ENCODE assay signal across 7 cellular contexts in the genomic region with DNA sequence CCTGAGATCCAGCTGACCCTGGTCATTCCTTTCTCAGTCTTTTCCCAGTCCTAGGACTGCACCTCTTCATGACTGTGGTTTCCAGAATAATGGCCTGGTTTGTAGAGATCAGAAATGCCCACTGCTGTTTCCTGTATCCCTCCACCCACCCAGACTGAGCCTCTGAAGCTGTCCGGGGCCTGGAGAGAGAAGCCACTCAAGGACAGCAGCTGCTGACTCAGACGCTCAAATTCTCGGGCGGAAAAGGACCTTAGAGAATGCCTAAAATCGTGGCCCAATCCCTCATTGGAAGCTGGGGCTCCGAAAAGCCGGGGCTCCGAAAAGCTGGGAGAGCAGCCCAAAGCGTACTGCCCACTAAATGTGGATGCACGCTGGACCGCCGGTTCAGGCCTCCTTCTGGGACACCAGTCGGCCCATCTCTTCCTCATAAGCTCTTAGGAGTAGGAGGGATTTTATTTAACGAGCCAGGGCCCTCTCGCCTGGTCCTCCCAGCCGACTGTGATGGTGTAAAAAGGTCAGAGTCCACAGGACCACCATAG. TPM values are rescaled to one million over a fixed set of nuclear protein-coding genes. Genes with fewer than 3 reads are reported as not detected.
DNase-seq lines count a peak whose midpoint lies in the region; ATAC-seq and TF ChIP-seq lines count a peak whose summit lies in the region.

No MANE protein-coding gene starts in this region.

- H3K27me3 Mint-ChIP-seq in CD4-positive, alpha-beta T cell: no peaks in the 10 kb centered on the region

- no peaks in the 10 kb centered on the region for H3K9me3 Mint-ChIP-seq in CD4-positive, alpha-beta T cell

- no peaks in the 10 kb centered on the region for H3K79me2 ChIP-seq in osteoblast (ENCODE audit: insufficient read depth, low read length)

- H3K36me3 Mint-ChIP-seq in CD4-positive, alpha-beta T cell (ENCODE audit: low read depth): no peaks in the 10 kb centered on the region

- POLR2A ChIA-PET in CD4-positive, alpha-beta T cell (lab: Charles Lee): interaction anchor here (0.6 to 8.8 kb wide), 10 partner anchors 8 to 292 kb away, joined by 3 to 318 read pairs (median 4); partner anchors contain the start of genes AMIGO1, ATXN7L2, CYB561D1 and GNAI3

- peak overlapping the region; percentile 35 for H3K27ac Mint-ChIP-seq in CD4-positive, alpha-beta T cell

- TF ChIP-seq CTCF in CD4-positive, alpha-beta T cell (IDR thresholded peaks at IDR 0.05): no peak
- no peak for TF ChIP-seq CTCF in adrenal gland (IDR thresholded peaks at IDR 0.05)
- TF ChIP-seq CTCF in osteoblast (IDR thresholded peaks at IDR 0.05; ENCODE audit: extremely low read depth, low read depth, low read length): no peak

- 25 to 30% (median 28%) methylated on average over 7 to 16 of the region's 16 CpGs; no CpG with 5 or more reads in 1 of the 4 donors for WGBS in adrenal gland, 4 donors

- H3K36me3 ChIP-seq in adrenal gland (replicated peaks in 1 of 2) (no peaks in the 10 kb centered on the region), osteoblast (ENCODE audit: insufficient read depth, low read length) (no peaks in the 10 kb centered on the region)

- CTCF ChIA-PET in CD4-positive, alpha-beta T cell (lab: Charles Lee): interaction anchor here (0.8 to 10.3 kb wide), 23 partner anchors 9 to 419 kb away, joined by 3 to 474 read pairs (median 7); partner anchors contain the start of genes AMIGO1, ATXN7L2, CYB561D1 and GNAI3

- DNase-seq in CD4-positive, alpha-beta T cell: no peak
- DNase-seq in EH (ENCODE audit: low read depth) (peak; percentile 25), adrenal gland (peak; percentile 60 to 79 (median 77)), osteoblast (ENCODE audit: insufficient read length, low spot score, missing footprints) (peak; percentile 25), NCI-H345 treated with DMSO at 0.1 percent for 48 hours (lab: John Stamatoyannopoulos, UW; ENCODE audit: unreplicated experiment) (no peak)

- peaks cover 14 to 27% of the 10 kb centered on the region in 2 donors for H3K4me1 ChIP-seq in adrenal gland (replicated peaks in 1 of 2)
- H3K4me1 ChIP-seq in osteoblast (ENCODE audit: insufficient read depth, low read length): peaks cover 10% of the 10 kb centered on the region

- H3K4me3 Mint-ChIP-seq in CD4-positive, alpha-beta T cell: peak overlapping the region; percentile 84

- H2AFZ ChIP-seq in osteoblast (ENCODE audit: low read length): peak overlapping the region; percentile 91

- intact Hi-C loops in CD4-positive, alpha-beta T cell (cut with DNase I, micrococcal nuclease): loop anchor here (1.0 to 5.0 kb wide), 11 partner anchors 15 to 705 kb away; partner anchors contain the start of genes PSMA5 (in 2 of the 2) and CYB561D1 (in 1 of the 2)
- intact Hi-C loops in adrenal gland (cut with DNase I): loop anchor here (1.0 to 10.0 kb wide), 4 partner anchors 21 to 257 kb away; partner anchors contain the start of gene PSMA5 (in 1 of the 2)

- H3K9me3 ChIP-seq in CD4-positive, alpha-beta T cell (ENCODE audit: control insufficient read depth, low read length): no peaks in the 10 kb centered on the region
- H3K9me3 ChIP-seq in adrenal gland (replicated peaks in 1 of 3) (no peaks in the 10 kb centered on the region), osteoblast (ENCODE audit: low read depth, low read length) (no peaks in the 10 kb centered on the region)

- H3K27me3 ChIP-seq in CD4-positive, alpha-beta T cell (ENCODE audit: control insufficient read depth, insufficient read depth, low read length): no peaks in the 10 kb centered on the region
- no peaks in the 10 kb centered on the region for H3K27me3 ChIP-seq in adrenal gland
- H3K27me3 ChIP-seq in osteoblast (ENCODE audit: insufficient read depth, low read length): peaks cover 6% of the 10 kb centered on the region

- no peaks in the 10 kb centered on the region for H4K20me1 ChIP-seq in osteoblast (ENCODE audit: insufficient read depth, low read length)

- H3K4me3 ChIP-seq in adrenal gland (peak overlapping the region in 1 of 4 donors; percentile 39), osteoblast (ENCODE audit: insufficient read depth, low read length) (peak overlapping the region; percentile 60)

- H3K27ac ChIP-seq in CD4-positive, alpha-beta T cell (ENCODE audit: low read depth, low read length): no peak overlapping the region
- H3K27ac ChIP-seq in adrenal gland (peak overlapping the region in 4 of 5 donors; percentile 44 to 81 (median 72)), osteoblast (ENCODE audit: low read depth, low read length) (no peak overlapping the region)

- no peak for ATAC-seq in CD4-positive, alpha-beta T cell (ENCODE audit: poor library complexity)
- no peak for ATAC-seq in GM18861 (IDR thresholded peaks at IDR 0.05; ENCODE audit: unreplicated experiment)
- ATAC-seq in HG03432 (IDR thresholded peaks at IDR 0.05; ENCODE audit: unreplicated experiment): no peak

- peak in 1 of 2 donors; percentile 31 for TF ChIP-seq POLR2A in adrenal gland (IDR thresholded peaks at IDR 0.05)

- peak overlapping the region; percentile 82 for H3K4me2 ChIP-seq in osteoblast (ENCODE audit: insufficient read depth, low read length)

- H3K4me1 Mint-ChIP-seq in CD4-positive, alpha-beta T cell (ENCODE audit: low read depth): peaks cover 35% of the 10 kb centered on the region

RNA-seq across cellular contexts. Expression of gene GPR61, which starts 7.8 kb away (rescaled TPM):
- total RNA-seq in CD4-positive, alpha-beta T cell: under 1 TPM; 0.53 to 0.85 TPM
- total RNA-seq in adrenal gland (1 to 10 TPM in 1 of 8 donors, under 1 TPM in 5, not detected in 2; 0.11 to 2.1 (median 0.52) TPM), osteoblast (not detected in 2 replicates)
- polyA plus RNA-seq in adrenal gland: 1 to 10 TPM in 1 of 3 donors, under 1 TPM in 2; 0.57 to 1.2 (median 0.88) TPM

RNA-seq across cellular contexts. Expression of gene GNAI3, which starts 16.5 kb away (rescaled TPM):
- 1 to 10 TPM; 5.1 to 5.4 TPM for total RNA-seq in CD4-positive, alpha-beta T cell
- 1 to 10 TPM; 2.8 to 6.3 (median 5.6) TPM for total RNA-seq in adrenal gland
- polyA plus RNA-seq in adrenal gland: 1 to 10 TPM; 1.6 to 7.7 (median 2.2) TPM
- total RNA-seq in osteoblast: 14.1 and 15.0 TPM in 2 replicates

RNA-seq across cellular contexts. Expression of gene AMIGO1, which starts 22.4 kb away (rescaled TPM):
- total RNA-seq in CD4-positive, alpha-beta T cell: 10 to 100 TPM; 16.9 TPM
- total RNA-seq in adrenal gland (10 to 100 TPM; 19.8 to 27.9 (median 24.5) TPM), osteoblast (2.1 and 2.5 TPM in 2 replicates)
- polyA plus RNA-seq in adrenal gland: 10 to 100 TPM in 1 of 3 donors, 1 to 10 TPM in 2; 3.8 to 20.7 (median 4.7) TPM

RNA-seq across cellular contexts. Expression of gene CYB561D1, which starts 38.0 kb away (rescaled TPM):
- total RNA-seq in CD4-positive, alpha-beta T cell: 10 to 100 TPM; 12.0 to 15.0 TPM
- total RNA-seq in adrenal gland: 10 to 100 TPM in 6 of 8 donors, 1 to 10 TPM in 2; 8.5 to 21.2 (median 14.8) TPM
- 1 to 10 TPM; 4.4 to 9.5 (median 7.8) TPM for polyA plus RNA-seq in adrenal gland
- total RNA-seq in osteoblast: 6.5 and 10.5 TPM in 2 replicates

RNA-seq across cellular contexts. Expression of gene ATXN7L2, which starts 48.2 kb away (rescaled TPM):
- 10 to 100 TPM; 11.8 to 13.1 TPM for total RNA-seq in CD4-positive, alpha-beta T cell
- total RNA-seq in adrenal gland: 10 to 100 TPM in 3 of 8 donors, 1 to 10 TPM in 5; 5.8 to 16.3 (median 9.0) TPM
- polyA plus RNA-seq in adrenal gland: 100 to 1,000 TPM in 1 of 3 donors, 10 to 100 TPM in 1, 1 to 10 TPM in 1; 3.1 to 109 (median 45.5) TPM
- total RNA-seq in osteoblast: 1.8 and 3.5 TPM in 2 replicates

Comparison
In these comparisons a context has a peak if more than half of its experiments do, and no peak if none do; other contexts are left out.
1. DNase-seq: peak in EH (single experiment), adrenal gland (7 of 7) and osteoblast (single experiment); none in CD4-positive, alpha-beta T cell (0 of 10) and NCI-H345 treated with DMSO at 0.1 percent for 48 hours (single experiment).
2. H3K27ac ChIP-seq: peak in adrenal gland (4 of 5); none in CD4-positive, alpha-beta T cell (single experiment) and osteoblast (single experiment).